Comparison of ENCODE assay signal across 1 cellular context in the genomic region with DNA sequence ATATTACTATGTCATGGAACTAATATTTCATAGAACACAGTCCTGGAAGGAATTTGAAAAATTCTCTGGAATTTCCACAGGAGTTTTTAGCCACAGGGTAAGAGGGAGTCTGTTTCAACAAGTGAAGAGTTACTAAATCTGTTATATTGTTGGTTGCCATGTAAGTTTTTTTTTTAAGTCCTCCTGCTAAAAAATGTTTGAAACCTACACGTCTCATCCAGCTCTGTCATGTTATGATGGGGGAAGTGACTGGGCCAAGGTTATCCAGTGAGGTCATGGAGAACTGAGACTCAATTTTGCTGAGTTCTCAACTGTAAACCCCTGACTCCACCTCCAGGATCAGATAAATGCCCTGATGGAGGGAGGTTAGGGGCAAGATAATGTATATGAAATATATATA.
TF ChIP-seq lines count a peak whose summit lies in the region.

No MANE protein-coding gene starts in this region.

TF ChIP-seq in K562, 482 proteins besides CTCF, POLR2A, EP300 and RAD21 (continued from another document and continues in another):
- TF ChIP-seq ZNF311 (CRISPR knock-in tag; IDR thresholded peaks at IDR 0.05), result no peak
- no peak for TF ChIP-seq TGIF2 (CRISPR knock-in tag; IDR thresholded peaks at IDR 0.05)
- TF ChIP-seq, protein P1, sequence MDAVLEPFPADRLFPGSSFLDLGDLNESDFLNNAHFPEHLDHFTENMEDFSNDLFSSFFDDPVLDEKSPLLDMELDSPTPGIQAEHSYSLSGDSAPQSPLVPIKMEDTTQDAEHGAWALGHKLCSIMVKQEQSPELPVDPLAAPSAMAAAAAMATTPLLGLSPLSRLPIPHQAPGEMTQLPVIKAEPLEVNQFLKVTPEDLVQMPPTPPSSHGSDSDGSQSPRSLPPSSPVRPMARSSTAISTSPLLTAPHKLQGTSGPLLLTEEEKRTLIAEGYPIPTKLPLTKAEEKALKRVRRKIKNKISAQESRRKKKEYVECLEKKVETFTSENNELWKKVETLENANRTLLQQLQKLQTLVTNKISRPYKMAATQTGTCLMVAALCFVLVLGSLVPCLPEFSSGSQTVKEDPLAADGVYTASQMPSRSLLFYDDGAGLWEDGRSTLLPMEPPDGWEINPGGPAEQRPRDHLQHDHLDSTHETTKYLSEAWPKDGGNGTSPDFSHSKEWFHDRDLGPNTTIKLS (IDR thresholded peaks at IDR 0.05; ENCODE audit: borderline replicate concordance, low read depth), result no peak
- TF ChIP-seq CHD2 (IDR thresholded peaks at IDR 0.05; ENCODE audit: low read depth, low read length), result no peak
- TF ChIP-seq FOXA1 (IDR thresholded peaks at IDR 0.05; ENCODE audit: borderline replicate concordance), result no peak
- TF ChIP-seq, protein P2, sequence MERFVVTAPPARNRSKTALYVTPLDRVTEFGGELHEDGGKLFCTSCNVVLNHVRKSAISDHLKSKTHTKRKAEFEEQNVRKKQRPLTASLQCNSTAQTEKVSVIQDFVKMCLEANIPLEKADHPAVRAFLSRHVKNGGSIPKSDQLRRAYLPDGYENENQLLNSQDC (CRISPR knock-in tag; IDR thresholded peaks at IDR 0.05), result no peak
- TF ChIP-seq STAT5B (CRISPR knock-in tag; IDR thresholded peaks at IDR 0.05), result no peak
- no peak for TF ChIP-seq NR2C2 (CRISPR knock-in tag; IDR thresholded peaks at IDR 0.05)
- peak; percentile 51 for TF ChIP-seq NR2C2 (tag; IDR thresholded peaks at IDR 0.05)
- TF ChIP-seq BCL6 (CRISPR knock-in tag; IDR thresholded peaks at IDR 0.05), result no peak
- no peak for TF ChIP-seq HIVEP1 (CRISPR knock-in tag; IDR thresholded peaks at IDR 0.05)
- TF ChIP-seq GABPB1 (CRISPR knock-in tag; IDR thresholded peaks at IDR 0.05), result no peak
- no peak for TF ChIP-seq HMGN3 (IDR thresholded peaks at IDR 0.05; ENCODE audit: borderline replicate concordance, extremely low read depth, insufficient read length, low read depth, low read length)
- peak; percentile 20; the same call in 1 of the 2 replicates for TF ChIP-seq MAFF (IDR thresholded peaks at IDR 0.05; ENCODE audit: low read length)
- TF ChIP-seq, protein P3, sequence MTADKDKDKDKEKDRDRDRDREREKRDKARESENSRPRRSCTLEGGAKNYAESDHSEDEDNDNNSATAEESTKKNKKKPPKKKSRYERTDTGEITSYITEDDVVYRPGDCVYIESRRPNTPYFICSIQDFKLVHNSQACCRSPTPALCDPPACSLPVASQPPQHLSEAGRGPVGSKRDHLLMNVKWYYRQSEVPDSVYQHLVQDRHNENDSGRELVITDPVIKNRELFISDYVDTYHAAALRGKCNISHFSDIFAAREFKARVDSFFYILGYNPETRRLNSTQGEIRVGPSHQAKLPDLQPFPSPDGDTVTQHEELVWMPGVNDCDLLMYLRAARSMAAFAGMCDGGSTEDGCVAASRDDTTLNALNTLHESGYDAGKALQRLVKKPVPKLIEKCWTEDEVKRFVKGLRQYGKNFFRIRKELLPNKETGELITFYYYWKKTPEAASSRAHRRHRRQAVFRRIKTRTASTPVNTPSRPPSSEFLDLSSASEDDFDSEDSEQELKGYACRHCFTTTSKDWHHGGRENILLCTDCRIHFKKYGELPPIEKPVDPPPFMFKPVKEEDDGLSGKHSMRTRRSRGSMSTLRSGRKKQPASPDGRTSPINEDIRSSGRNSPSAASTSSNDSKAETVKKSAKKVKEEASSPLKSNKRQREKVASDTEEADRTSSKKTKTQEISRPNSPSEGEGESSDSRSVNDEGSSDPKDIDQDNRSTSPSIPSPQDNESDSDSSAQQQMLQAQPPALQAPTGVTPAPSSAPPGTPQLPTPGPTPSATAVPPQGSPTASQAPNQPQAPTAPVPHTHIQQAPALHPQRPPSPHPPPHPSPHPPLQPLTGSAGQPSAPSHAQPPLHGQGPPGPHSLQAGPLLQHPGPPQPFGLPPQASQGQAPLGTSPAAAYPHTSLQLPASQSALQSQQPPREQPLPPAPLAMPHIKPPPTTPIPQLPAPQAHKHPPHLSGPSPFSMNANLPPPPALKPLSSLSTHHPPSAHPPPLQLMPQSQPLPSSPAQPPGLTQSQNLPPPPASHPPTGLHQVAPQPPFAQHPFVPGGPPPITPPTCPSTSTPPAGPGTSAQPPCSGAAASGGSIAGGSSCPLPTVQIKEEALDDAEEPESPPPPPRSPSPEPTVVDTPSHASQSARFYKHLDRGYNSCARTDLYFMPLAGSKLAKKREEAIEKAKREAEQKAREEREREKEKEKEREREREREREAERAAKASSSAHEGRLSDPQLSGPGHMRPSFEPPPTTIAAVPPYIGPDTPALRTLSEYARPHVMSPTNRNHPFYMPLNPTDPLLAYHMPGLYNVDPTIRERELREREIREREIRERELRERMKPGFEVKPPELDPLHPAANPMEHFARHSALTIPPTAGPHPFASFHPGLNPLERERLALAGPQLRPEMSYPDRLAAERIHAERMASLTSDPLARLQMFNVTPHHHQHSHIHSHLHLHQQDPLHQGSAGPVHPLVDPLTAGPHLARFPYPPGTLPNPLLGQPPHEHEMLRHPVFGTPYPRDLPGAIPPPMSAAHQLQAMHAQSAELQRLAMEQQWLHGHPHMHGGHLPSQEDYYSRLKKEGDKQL (CRISPR knock-in tag; IDR thresholded peaks at IDR 0.05; ENCODE audit: borderline replicate concordance), result no peak
- no peak for TF ChIP-seq RB1 (IDR thresholded peaks at IDR 0.05; ENCODE audit: low read depth)
- peak; percentile 29; the same call in 1 of the 2 replicates for TF ChIP-seq SPI1 (IDR thresholded peaks at IDR 0.05; ENCODE audit: borderline replicate concordance, low read depth, low read length)
- TF ChIP-seq JUND (IDR thresholded peaks at IDR 0.05; ENCODE audit: borderline replicate concordance, low read depth, low read length), result peak; percentile 70
- peak; percentile 24; the same call in 1 of the 3 replicates for TF ChIP-seq JUND (tag; IDR thresholded peaks at IDR 0.05; ENCODE audit: borderline replicate concordance, low read depth, low read length)
- TF ChIP-seq STAG1 (CRISPR knock-in tag; IDR thresholded peaks at IDR 0.05; ENCODE audit: borderline replicate concordance), result no peak
- TF ChIP-seq ZFX (CRISPR knock-in tag; IDR thresholded peaks at IDR 0.05), result no peak
- TF ChIP-seq HDAC3 (IDR thresholded peaks at IDR 0.05; ENCODE audit: borderline replicate concordance, partially characterized antibody), result no peak
- no peak for TF ChIP-seq GATAD2A (IDR thresholded peaks at IDR 0.05)
- TF ChIP-seq, protein P4, sequence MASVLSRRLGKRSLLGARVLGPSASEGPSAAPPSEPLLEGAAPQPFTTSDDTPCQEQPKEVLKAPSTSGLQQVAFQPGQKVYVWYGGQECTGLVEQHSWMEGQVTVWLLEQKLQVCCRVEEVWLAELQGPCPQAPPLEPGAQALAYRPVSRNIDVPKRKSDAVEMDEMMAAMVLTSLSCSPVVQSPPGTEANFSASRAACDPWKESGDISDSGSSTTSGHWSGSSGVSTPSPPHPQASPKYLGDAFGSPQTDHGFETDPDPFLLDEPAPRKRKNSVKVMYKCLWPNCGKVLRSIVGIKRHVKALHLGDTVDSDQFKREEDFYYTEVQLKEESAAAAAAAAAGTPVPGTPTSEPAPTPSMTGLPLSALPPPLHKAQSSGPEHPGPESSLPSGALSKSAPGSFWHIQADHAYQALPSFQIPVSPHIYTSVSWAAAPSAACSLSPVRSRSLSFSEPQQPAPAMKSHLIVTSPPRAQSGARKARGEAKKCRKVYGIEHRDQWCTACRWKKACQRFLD (CRISPR knock-in tag; IDR thresholded peaks at IDR 0.05), result no peak
- TF ChIP-seq NEUROD1 (IDR thresholded peaks at IDR 0.05; ENCODE audit: borderline replicate concordance, low read depth, low read length, partially characterized antibody), result no peak
- 0 out of 2 replicates have a peak, but pooled peaks have one; percentile 28 for TF ChIP-seq DPF2 (IDR thresholded peaks at IDR 0.05)
- TF ChIP-seq ZNF551 (CRISPR knock-in tag; IDR thresholded peaks at IDR 0.05), result no peak
- no peak for TF ChIP-seq BMI1 (IDR thresholded peaks at IDR 0.05; ENCODE audit: low read length)
- TF ChIP-seq, protein P5, sequence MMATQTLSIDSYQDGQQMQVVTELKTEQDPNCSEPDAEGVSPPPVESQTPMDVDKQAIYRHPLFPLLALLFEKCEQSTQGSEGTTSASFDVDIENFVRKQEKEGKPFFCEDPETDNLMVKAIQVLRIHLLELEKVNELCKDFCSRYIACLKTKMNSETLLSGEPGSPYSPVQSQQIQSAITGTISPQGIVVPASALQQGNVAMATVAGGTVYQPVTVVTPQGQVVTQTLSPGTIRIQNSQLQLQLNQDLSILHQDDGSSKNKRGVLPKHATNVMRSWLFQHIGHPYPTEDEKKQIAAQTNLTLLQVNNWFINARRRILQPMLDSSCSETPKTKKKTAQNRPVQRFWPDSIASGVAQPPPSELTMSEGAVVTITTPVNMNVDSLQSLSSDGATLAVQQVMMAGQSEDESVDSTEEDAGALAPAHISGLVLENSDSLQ (IDR thresholded peaks at IDR 0.05), result peak; percentile 35; the same call in 1 of the 2 replicates
- TF ChIP-seq C11orf30 (IDR thresholded peaks at IDR 0.05; ENCODE audit: low read depth), result peak; percentile 56
- TF ChIP-seq KDM2B (CRISPR knock-in tag; IDR thresholded peaks at IDR 0.05), result no peak
- TF ChIP-seq, protein P6, sequence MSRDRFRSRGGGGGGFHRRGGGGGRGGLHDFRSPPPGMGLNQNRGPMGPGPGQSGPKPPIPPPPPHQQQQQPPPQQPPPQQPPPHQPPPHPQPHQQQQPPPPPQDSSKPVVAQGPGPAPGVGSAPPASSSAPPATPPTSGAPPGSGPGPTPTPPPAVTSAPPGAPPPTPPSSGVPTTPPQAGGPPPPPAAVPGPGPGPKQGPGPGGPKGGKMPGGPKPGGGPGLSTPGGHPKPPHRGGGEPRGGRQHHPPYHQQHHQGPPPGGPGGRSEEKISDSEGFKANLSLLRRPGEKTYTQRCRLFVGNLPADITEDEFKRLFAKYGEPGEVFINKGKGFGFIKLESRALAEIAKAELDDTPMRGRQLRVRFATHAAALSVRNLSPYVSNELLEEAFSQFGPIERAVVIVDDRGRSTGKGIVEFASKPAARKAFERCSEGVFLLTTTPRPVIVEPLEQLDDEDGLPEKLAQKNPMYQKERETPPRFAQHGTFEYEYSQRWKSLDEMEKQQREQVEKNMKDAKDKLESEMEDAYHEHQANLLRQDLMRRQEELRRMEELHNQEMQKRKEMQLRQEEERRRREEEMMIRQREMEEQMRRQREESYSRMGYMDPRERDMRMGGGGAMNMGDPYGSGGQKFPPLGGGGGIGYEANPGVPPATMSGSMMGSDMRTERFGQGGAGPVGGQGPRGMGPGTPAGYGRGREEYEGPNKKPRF (IDR thresholded peaks at IDR 0.05; ENCODE audit: low read depth, low read length), result no peak
- no peak for TF ChIP-seq ZNF253 (CRISPR knock-in tag; conservative IDR thresholded peaks at IDR 0.05)
- TF ChIP-seq, protein P7, sequence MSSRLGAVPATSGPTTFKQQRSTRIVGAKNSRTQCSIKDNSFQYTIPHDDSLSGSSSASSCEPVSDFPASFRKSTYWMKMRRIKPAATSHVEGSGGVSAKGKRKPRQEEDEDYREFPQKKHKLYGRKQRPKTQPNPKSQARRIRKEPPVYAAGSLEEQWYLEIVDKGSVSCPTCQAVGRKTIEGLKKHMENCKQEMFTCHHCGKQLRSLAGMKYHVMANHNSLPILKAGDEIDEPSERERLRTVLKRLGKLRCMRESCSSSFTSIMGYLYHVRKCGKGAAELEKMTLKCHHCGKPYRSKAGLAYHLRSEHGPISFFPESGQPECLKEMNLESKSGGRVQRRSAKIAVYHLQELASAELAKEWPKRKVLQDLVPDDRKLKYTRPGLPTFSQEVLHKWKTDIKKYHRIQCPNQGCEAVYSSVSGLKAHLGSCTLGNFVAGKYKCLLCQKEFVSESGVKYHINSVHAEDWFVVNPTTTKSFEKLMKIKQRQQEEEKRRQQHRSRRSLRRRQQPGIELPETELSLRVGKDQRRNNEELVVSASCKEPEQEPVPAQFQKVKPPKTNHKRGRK (tag; IDR thresholded peaks at IDR 0.05), result no peak
- no peak for TF ChIP-seq CBX3 (IDR thresholded peaks at IDR 0.05; ENCODE audit: borderline replicate concordance in 1 of 2, low read length in 2 of 2)
- no peak for TF ChIP-seq SETDB1 (IDR thresholded peaks at IDR 0.05; ENCODE audit: low read length)
- no peak for TF ChIP-seq ZNF668 (CRISPR knock-in tag; IDR thresholded peaks at IDR 0.05)
- TF ChIP-seq, protein P8, sequence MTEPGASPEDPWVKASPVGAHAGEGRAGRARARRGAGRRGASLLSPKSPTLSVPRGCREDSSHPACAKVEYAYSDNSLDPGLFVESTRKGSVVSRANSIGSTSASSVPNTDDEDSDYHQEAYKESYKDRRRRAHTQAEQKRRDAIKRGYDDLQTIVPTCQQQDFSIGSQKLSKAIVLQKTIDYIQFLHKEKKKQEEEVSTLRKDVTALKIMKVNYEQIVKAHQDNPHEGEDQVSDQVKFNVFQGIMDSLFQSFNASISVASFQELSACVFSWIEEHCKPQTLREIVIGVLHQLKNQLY (CRISPR knock-in tag; conservative IDR thresholded peaks at IDR 0.05), result no peak
- peak; percentile 59 for TF ChIP-seq CREM (IDR thresholded peaks at IDR 0.05; ENCODE audit: low read depth)
- no peak for TF ChIP-seq BHLHE40 (IDR thresholded peaks at IDR 0.05; ENCODE audit: low read length)
- no peak for TF ChIP-seq RAD51 (IDR thresholded peaks at IDR 0.05; ENCODE audit: borderline replicate concordance, low read depth)
- TF ChIP-seq ZNF589 (CRISPR knock-in tag; IDR thresholded peaks at IDR 0.05; ENCODE audit: low read depth), result no peak
- TF ChIP-seq, protein P9, sequence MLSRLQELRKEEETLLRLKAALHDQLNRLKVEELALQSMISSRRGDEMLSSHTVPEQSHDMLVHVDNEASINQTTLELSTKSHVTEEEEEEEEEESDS (CRISPR knock-in tag; IDR thresholded peaks at IDR 0.05), result no peak
- no peak for TF ChIP-seq RBM25 (IDR thresholded peaks at IDR 0.05; ENCODE audit: low read depth, low read length, severe bottlenecking)
- no peak for TF ChIP-seq MIER1 (IDR thresholded peaks at IDR 0.05; ENCODE audit: low read depth)
- no peak for TF ChIP-seq PCBP1 (IDR thresholded peaks at IDR 0.05; ENCODE audit: low read depth, low read length, poor library complexity, severe bottlenecking)
- no peak for TF ChIP-seq ZNF57 (CRISPR knock-in tag; IDR thresholded peaks at IDR 0.05)
- no peak for TF ChIP-seq BRCA1 (IDR thresholded peaks at IDR 0.05)
- no peak for TF ChIP-seq BRCA1 (CRISPR knock-in tag; IDR thresholded peaks at IDR 0.05)
- TF ChIP-seq HDGF (IDR thresholded peaks at IDR 0.05), result no peak
- TF ChIP-seq FOXP1 (CRISPR knock-in tag; IDR thresholded peaks at IDR 0.05), result no peak
- TF ChIP-seq PHF21A (IDR thresholded peaks at IDR 0.05; ENCODE audit: borderline replicate concordance, low read depth), result no peak
- no peak for TF ChIP-seq ZNF644 (tag; IDR thresholded peaks at IDR 0.05; ENCODE audit: low read depth)
- no peak for TF ChIP-seq ELF4 (CRISPR knock-in tag; IDR thresholded peaks at IDR 0.05)
